27 cellular contexts compared by ENCODE assay signal in genomic region chr5:126437706-126438105, GRCh38. TPM values are rescaled to one million over a fixed set of nuclear protein-coding genes. Genes with fewer than 3 reads are reported as not detected.
A peak's percentile ranks its signal among the peaks of the same experiment; 100 is the strongest.
DNase-seq lines count a peak whose midpoint lies in the region; ATAC-seq, FAIRE-seq and TF ChIP-seq lines count a peak whose summit lies in the region.
"Had no signal": no experiment of that assay in that cellular context is flagged by ENCODE, and none has a peak within 500 bp of the region (broad histone marks: within the 10 kb centered on the region; RNA-seq: fewer than 3 reads in every experiment).

No MANE protein-coding gene starts in this region.

- SMC1A ChIA-PET in GM12878 (lab: Charles Lee; ENCODE audit: uncharacterized antibody, unreplicated experiment), result interaction anchor here (0.7 to 1.8 kb wide), 5 partner anchors 9 to 83 kb away, joined by 3 to 5 read pairs (median 3); no protein-coding TSS in a partner anchor

- H3K27me3 ChIP-seq in GM12878 (replicated peaks in 1 of 2; ENCODE audit: control insufficient read depth in 2 of 2, insufficient read depth in 2 of 2, low read length in 1 of 2) (no peaks in the 10 kb centered on the region), smooth muscle cell (ENCODE audit: low read depth) (no peaks in the 10 kb centered on the region), left ventricle myocardium inferior (ENCODE audit: low read depth) (no peaks in the 10 kb centered on the region)
- H3K27me3 ChIP-seq: BLaER1, tibial nerve had no signal

- no peak for TF ChIP-seq RAD21 in GM12878 (IDR thresholded peaks at IDR 0.05; ENCODE audit: insufficient read depth, low read depth, low read length)

- H3K4me3 Mint-ChIP-seq in activated CD4-positive, alpha-beta T cell treated with anti-CD3 and anti-CD28 coated beads for 36 hours, result peak overlapping the region; percentile 9
- H3K4me3 Mint-ChIP-seq: nephron progenitor cell had no signal

- H3K36me3 Mint-ChIP-seq in activated CD4-positive, alpha-beta T cell treated with anti-CD3 and anti-CD28 coated beads for 36 hours (ENCODE audit: low read depth), result peaks cover 29% of the 10 kb centered on the region

- no peak for DNase-seq in activated CD4-positive, alpha-beta T cell treated with anti-CD3 and anti-CD28 coated beads for 36 hours
- no peak for DNase-seq in activated CD4-positive, alpha-beta T cell treated with anti-CD3 and anti-CD28 coated beads, Interleukin-2, amount 50 U/mL, for 1 hour
- DNase-seq in GM12878 (ENCODE audit: low read depth, low spot score), result no peak
- DNase-seq in smooth muscle cell (lab: John Stamatoyannopoulos, UW; ENCODE audit: unreplicated experiment), result no peak
- no peak for DNase-seq in left ventricle myocardium inferior
- no peak for DNase-seq in anterior cingulate cortex (lab: John Stamatoyannopoulos, UW)
- DNase-seq: activated effector memory CD4-positive, alpha-beta T cell treated with anti-CD3 and anti-CD28 coated beads, Interleukin-2, amount 50 U/mL, for 16 hours; cortex of kidney; foreskin fibroblast; kidney glomerular epithelial cell; MM.1S; NCI-H2029; NCI-H446; nephron progenitor cell had no signal

- TF ChIP-seq POLR2A in GM12878 (IDR thresholded peaks at IDR 0.05; ENCODE audit: low read depth, low read length), result no peak

- H3K9me3 ChIP-seq in GM12878 (replicated peaks; ENCODE audit: control insufficient read depth, insufficient read depth, low read length) (peaks cover 2% of the 10 kb centered on the region; the same call in 2 of the 3 replicates), smooth muscle cell (replicated peaks; ENCODE audit: low read depth) (no peaks in the 10 kb centered on the region), left ventricle myocardium inferior (replicated peaks) (peaks cover 11% of the 10 kb centered on the region)
- H3K9me3 ChIP-seq: BLaER1, prostate gland had no signal

- WGBS in GM12878 (ENCODE audit: insufficient coverage, insufficient replicate concordance, low lambda C conversion rate, missing lambda C conversion rate), result 88% methylated on average over 1 of the region's 1 CpG
- 6% methylated on average over 1 of the region's 1 CpG for WGBS in smooth muscle cell (ENCODE audit: low lambda C conversion rate)

- FAIRE-seq in GM12878 (lab: Jason Lieb, UNC), result peak; percentile 59
- FAIRE-seq: A204.1, endothelial cell of umbilical vein, G401.6, H54 had no signal

- H3K4me1 ChIP-seq in GM12878 (ENCODE audit: control insufficient read depth, insufficient read depth, low read length) (peaks cover 12% of the 10 kb centered on the region), smooth muscle cell (ENCODE audit: low read depth) (no peaks in the 10 kb centered on the region), left ventricle myocardium inferior (peaks cover 35% of the 10 kb centered on the region)
- H3K4me1 ChIP-seq: BLaER1 had no signal

- no TSS peak for BruUV-seq in GM12878 (replicated peaks; lab: Mats Ljungman, UMichigan)

- H3K9ac ChIP-seq in GM12878 (ENCODE audit: control insufficient read depth, insufficient read depth, low read length), result no peak overlapping the region
- H3K9ac ChIP-seq in smooth muscle cell (ENCODE audit: low read depth), result no peak overlapping the region
- H3K9ac ChIP-seq: BLaER1 had no signal

- peak overlapping the region; percentile 21 for H3K27ac Mint-ChIP-seq in activated CD4-positive, alpha-beta T cell treated with anti-CD3 and anti-CD28 coated beads for 36 hours

- CTCF ChIA-PET in activated CD4-positive, alpha-beta T cell treated with anti-CD3 and anti-CD28 coated beads for 36 hours (lab: Charles Lee), result interaction anchor here (1.1 to 2.4 kb wide), 4 partner anchors 9 to 83 kb away, joined by 3 to 9 read pairs (median 6); partner anchors contain the start of gene GRAMD2B
- CTCF ChIA-PET in GM12878 (lab: Yijun Ruan, JAX), result no interaction called here

- no peaks in the 10 kb centered on the region for H3F3A ChIP-seq in smooth muscle cell (ENCODE audit: low read depth)

- POLR2A ChIA-PET in activated CD4-positive, alpha-beta T cell treated with anti-CD3 and anti-CD28 coated beads for 36 hours (lab: Charles Lee), result interaction anchor here (1.1 to 1.5 kb wide), 2 partner anchors 9 to 14 kb away, joined by 4 to 7 read pairs; partner anchors contain the start of gene GRAMD2B
- POLR2A ChIA-PET in GM12878 (lab: Charles Lee), result interaction anchor here (0.8 kb wide), 1 partner anchor 10 kb away, joined by 3 read pairs; no protein-coding TSS in a partner anchor

- no peak overlapping the region for H3K27ac ChIP-seq in GM12878 (ENCODE audit: control insufficient read depth, insufficient read depth)
- H3K27ac ChIP-seq in smooth muscle cell (ENCODE audit: low read depth), result peak overlapping the region; percentile 15
- H3K27ac ChIP-seq in left ventricle myocardium inferior (replicated peaks), result no peak overlapping the region
- H3K27ac ChIP-seq: BLaER1, HL-60, prostate gland, tibial nerve, VCaP had no signal

- no peak overlapping the region for H3K4me3 ChIP-seq in GM12878
- H3K4me3 ChIP-seq in smooth muscle cell, result no peak overlapping the region
- H3K4me3 ChIP-seq in left ventricle myocardium inferior, result no peak overlapping the region
- H3K4me3 ChIP-seq: BLaER1, prostate gland, tibial nerve had no signal

- H3K27me3 Mint-ChIP-seq in activated CD4-positive, alpha-beta T cell treated with anti-CD3 and anti-CD28 coated beads for 36 hours, result no peaks in the 10 kb centered on the region
- H3K27me3 Mint-ChIP-seq: IgD-negative memory B cell had no signal

- no peaks in the 10 kb centered on the region for H3K79me2 ChIP-seq in GM12878 (ENCODE audit: control insufficient read depth, insufficient read depth, low read length)
- H3K79me2 ChIP-seq in smooth muscle cell (ENCODE audit: low read depth), result no peaks in the 10 kb centered on the region

- intact Hi-C loops in activated CD4-positive, alpha-beta T cell treated with anti-CD3 and anti-CD28 coated beads for 36 hours (cut with DNase I, micrococcal nuclease), result loop anchor here (1.0 to 10.0 kb wide), 4 partner anchors 9 to 1910 kb away; partner anchors contain the start of genes GRAMD2B (in 2 of the 2) and MARCHF3 (in 1 of the 2)
- intact Hi-C loops in GM12878 (cut with micrococcal nuclease; ENCODE audit: unreplicated experiment), result loop anchor here (2.0 kb wide), 1 partner anchor 13 kb away; no protein-coding TSS in a partner anchor
- intact Hi-C loops in left ventricle myocardium inferior (cut with micrococcal nuclease), result no loop called here

- H3K4me1 Mint-ChIP-seq in activated CD4-positive, alpha-beta T cell treated with anti-CD3 and anti-CD28 coated beads for 36 hours, result peaks cover 31% of the 10 kb centered on the region
- H3K4me1 Mint-ChIP-seq: IgD-negative memory B cell had no signal

- H2AFZ ChIP-seq in GM12878 (ENCODE audit: control insufficient read depth, low read depth, low read length) (no peak overlapping the region), smooth muscle cell (ENCODE audit: low read depth) (no peak overlapping the region)

- H3K4me2 ChIP-seq in GM12878 (ENCODE audit: control insufficient read depth, insufficient read depth), result no peak overlapping the region; the same call in 1 of the 2 replicates
- peak overlapping the region; percentile 6 for H3K4me2 ChIP-seq in smooth muscle cell
- H3K4me2 ChIP-seq: BLaER1 had no signal

- in situ Hi-C loops in GM12878 (cut with MboI), result no loop called here

- no peak for ATAC-seq in activated CD4-positive, alpha-beta T cell treated with anti-CD3 and anti-CD28 coated beads for 36 hours
- ATAC-seq in HG02642 (IDR thresholded peaks at IDR 0.05; ENCODE audit: poor library complexity, unreplicated experiment), result peak; percentile 18
- ATAC-seq in GM12878, result peak; percentile 49
- no peak for ATAC-seq in HG02610 (IDR thresholded peaks at IDR 0.05; ENCODE audit: unreplicated experiment)
- ATAC-seq: Right ventricle myocardium inferior had no signal

- H3K36me3 ChIP-seq in GM12878 (ENCODE audit: control insufficient read depth in 2 of 2, insufficient read depth in 2 of 2, low read length in 1 of 2) (peaks cover 1 to 3% of the 10 kb centered on the region in 2 experiments; a peak in 2 of 4 replicates), smooth muscle cell (ENCODE audit: low read depth) (no peaks in the 10 kb centered on the region), left ventricle myocardium inferior (peaks cover 41% of the 10 kb centered on the region)
- H3K36me3 ChIP-seq: BLaER1, prostate gland had no signal

- TF ChIP-seq CTCF in GM12878 (IDR thresholded peaks at IDR 0.05 in 2 of 3, conservative IDR thresholded peaks at IDR 0.05 in 1 of 3; ENCODE audit: control insufficient read depth in 2 of 3, extremely low read depth in 1 of 3, insufficient read depth in 1 of 3, low read depth in 3 of 3, low read length in 3 of 3), result no peak
- TF ChIP-seq CTCF in smooth muscle cell (IDR thresholded peaks at IDR 0.05; ENCODE audit: borderline replicate concordance, insufficient read depth, poor library complexity, severe bottlenecking), result no peak
- no peak for TF ChIP-seq CTCF in left ventricle myocardium inferior (IDR thresholded peaks at IDR 0.05; ENCODE audit: borderline replicate concordance)

- no peaks in the 10 kb centered on the region for H4K20me1 ChIP-seq in GM12878 (ENCODE audit: control insufficient read depth, insufficient read depth)
- no peaks in the 10 kb centered on the region for H4K20me1 ChIP-seq in smooth muscle cell (ENCODE audit: low read depth)
- H4K20me1 ChIP-seq: BLaER1 had no signal

- no peak for TF ChIP-seq EP300 in GM12878 (IDR thresholded peaks at IDR 0.05; ENCODE audit: borderline replicate concordance in 1 of 2, control insufficient read depth in 1 of 2, low read depth in 2 of 2, low read length in 2 of 2)

- H3K9me3 Mint-ChIP-seq in activated CD4-positive, alpha-beta T cell treated with anti-CD3 and anti-CD28 coated beads for 36 hours (ENCODE audit: low read depth), result peaks cover 5% of the 10 kb centered on the region
- H3K9me3 Mint-ChIP-seq: IgD-negative memory B cell had no signal

- RAD21 ChIA-PET in GM12878 (lab: Charles Lee; ENCODE audit: unreplicated experiment), result interaction anchor here (0.6 to 1.1 kb wide), 2 partner anchors 9 to 13 kb away, joined by 3 to 4 read pairs; no protein-coding TSS in a partner anchor

RNA-seq across cellular contexts. Expression of gene GRAMD2B, which starts 14.5 kb away (rescaled TPM):
- 10 to 100 TPM in 1 of 2 experiments, 1 to 10 TPM in 1; 9.7 to 13.9 TPM for total RNA-seq in activated CD4-positive, alpha-beta T cell treated with anti-CD3 and anti-CD28 coated beads for 36 hours
- total RNA-seq in GM12878 (2013; cell fraction: nucleolus; rRNA removed), result 31.9 and 35.1 TPM in 2 replicates
- total RNA-seq in GM12878 (2014; rRNA removed) (7.9 and 9.1 TPM in 2 replicates), GM12878 (2014; rRNA removed; fragmentation: Illumina TruSeq; extraction: Trizol) (7.0 and 7.5 TPM in 2 replicates), GM12878 (2021) (8.1 and 8.2 TPM in 2 replicates), smooth muscle cell (27.3 and 33.1 TPM in 2 replicates), left ventricle myocardium inferior (24.6 TPM)
- polyA plus RNA-seq in GM12878 (2011; ENCODE audit: low read depth), result 1.9 TPM
- polyA plus RNA-seq in GM12878 (2011; rRNA removed) (21.5 and 26.9 TPM in 2 replicates), GM12878 (2014; fragmentation: Illumina TruSeq; extraction: Trizol) (8.8 and 10.1 TPM in 2 replicates), GM12878 (2014; fragmentation: Nextera tagmentation; extraction: Ambion mirVana) (1 to 10 TPM; 1.9 to 2.7 TPM), GM12878 (2014; rRNA removed) (5.3 and 5.9 TPM in 2 replicates), GM12878 (2016; fragmentation: Nextera tagmentation; extraction: Ambion mirVana) (1 to 10 TPM; 8.6 to 9.0 TPM), smooth muscle cell (8.7 and 28.9 TPM in 2 replicates)
- 11.3 and 11.6 TPM in 2 replicates for polyA plus RNA-seq in GM12878 (2011; cell fraction: cytosol; rRNA removed)
- 18.2 and 18.7 TPM in 2 replicates for polyA plus RNA-seq in GM12878 (2011; cell fraction: nucleus; rRNA removed)
- 2.0 and 3.6 TPM in 2 replicates for polyA plus RNA-seq in GM12878 (2012)
- 9.3 and 9.9 TPM in 2 replicates for polyA minus RNA-seq in GM12878 (2011; rRNA and poly(A)+ RNA removed)
- 4.4 and 6.7 TPM in 2 replicates for polyA minus RNA-seq in GM12878 (2011; cell fraction: cytosol; rRNA and poly(A)+ RNA removed)
- polyA minus RNA-seq in GM12878 (2011; cell fraction: nucleus; rRNA and poly(A)+ RNA removed), result 15.0 and 22.2 TPM in 2 replicates

Comparison
In these comparisons a context has a peak if more than half of its experiments do, and no peak if none do; other contexts are left out.
1. ATAC-seq: peak in HG02642 (single experiment) and GM12878 (single experiment); none in activated CD4-positive, alpha-beta T cell treated with anti-CD3 and anti-CD28 coated beads for 36 hours (single experiment) and HG02610 (single experiment).